Comparison of ENCODE assay signal across 21 cellular contexts in the genomic region with DNA sequence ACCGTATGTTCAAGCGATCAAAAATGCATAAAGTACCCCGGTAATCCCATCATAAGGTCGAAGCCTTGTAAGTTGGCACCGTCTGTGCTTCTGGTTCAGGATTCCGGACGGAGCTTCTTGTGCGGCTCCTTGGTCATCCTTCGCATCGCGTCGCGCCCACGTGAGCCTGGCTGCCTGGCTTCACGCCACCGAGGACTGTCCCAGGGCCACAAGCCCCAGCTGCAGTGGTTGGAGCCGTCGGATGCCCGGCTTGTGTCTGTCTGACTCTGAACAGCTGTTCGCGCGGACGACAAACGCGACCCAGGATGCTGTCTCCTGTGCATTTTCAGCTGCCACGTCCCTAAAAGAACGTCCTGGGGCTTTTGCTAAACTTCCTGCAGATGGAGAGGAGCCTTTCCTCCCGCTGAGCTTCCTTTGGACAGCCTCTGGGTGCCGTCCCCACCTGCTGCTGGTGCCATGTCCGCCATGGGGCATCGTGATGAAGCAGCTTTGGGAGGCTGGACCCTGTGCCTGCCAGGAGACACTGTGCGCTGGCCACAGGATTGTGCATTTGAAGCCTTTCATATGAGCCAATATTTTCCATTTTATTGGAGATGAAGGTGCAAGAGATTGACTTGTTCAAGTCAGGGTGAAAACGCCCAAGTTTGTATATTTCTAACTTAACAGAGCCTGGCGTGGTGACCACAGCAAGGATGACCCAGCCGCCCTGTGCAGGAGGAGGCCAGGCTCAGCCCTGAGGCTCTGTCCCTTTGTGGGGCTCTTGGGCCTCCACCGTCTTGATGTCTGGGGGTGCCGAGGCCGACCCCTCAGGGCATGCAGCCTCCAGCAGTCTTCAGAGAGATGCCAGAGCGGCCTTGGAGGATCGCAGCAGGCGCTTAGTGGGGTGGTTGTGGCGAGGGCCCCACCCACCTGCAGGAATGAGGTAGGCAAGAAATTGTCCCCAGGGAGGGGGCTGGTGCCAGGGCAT. TPM values are rescaled to one million over a fixed set of nuclear protein-coding genes. Genes with fewer than 3 reads are reported as not detected.
DNase-seq lines count a peak whose midpoint lies in the region; ATAC-seq, FAIRE-seq and TF ChIP-seq lines count a peak whose summit lies in the region.
"Had no signal": no experiment of that assay in that cellular context is flagged by ENCODE, and none has a peak within 500 bp of the region (broad histone marks: within the 10 kb centered on the region; RNA-seq: fewer than 3 reads in every experiment).

No MANE protein-coding gene starts in this region.

- H3K9me3 ChIP-seq in right lobe of liver = no peaks in the 10 kb centered on the region
- no peaks in the 10 kb centered on the region for H3K9me3 ChIP-seq in HepG2 (ENCODE audit: low read length)

- in situ Hi-C loops in HepG2 (cut with HindIII; ENCODE audit: extremely low pct_ligation_motif_present, low pct_unique_long_range_greater_than_20kb) = no loop called here

- no peaks in the 10 kb centered on the region for H3K27me3 Mint-ChIP-seq in MCF 10A (ENCODE audit: insufficient read depth, unreplicated experiment)

- H3K36me3 ChIP-seq in right lobe of liver = no peaks in the 10 kb centered on the region
- H3K36me3 ChIP-seq in HepG2 (replicated peaks in 1 of 2; ENCODE audit: control insufficient read depth in 1 of 2, insufficient read depth in 2 of 2, low read length in 2 of 2) = no peaks in the 10 kb centered on the region

- ATAC-seq in right lobe of liver (no peak), HepG2 (no peak), HG03442 (IDR thresholded peaks at IDR 0.05; ENCODE audit: unreplicated experiment) (no peak)
- ATAC-seq: A549; CD8-positive, alpha-beta T cell had no signal

- H3K4me3 ChIP-seq in right lobe of liver = no peak overlapping the region
- no peak overlapping the region for H3K4me3 ChIP-seq in HepG2 (replicated peaks in 1 of 3; ENCODE audit: insufficient read depth in 1 of 3, low read depth in 2 of 3, low read length in 3 of 3)
- H3K4me3 ChIP-seq in dorsolateral prefrontal cortex = no peak overlapping the region
- H3K4me3 ChIP-seq: A549 had no signal

- POLR2A ChIA-PET in HepG2 (lab: Yijun Ruan, JAX) (no interaction called here), MCF 10A (lab: Yijun Ruan, JAX) (no interaction called here)

- no peak overlapping the region for H2AFZ ChIP-seq in HepG2 (ENCODE audit: low read length)

- DNase-seq in right lobe of liver (peak in 2 of 3 donors; percentile 33 to 35), HepG2 (ENCODE audit: low spot score) (no peak), dorsolateral prefrontal cortex (peak in 3 of 10 donors; percentile 23 to 42 (median 25)), posterior vena cava (ENCODE audit: low spot score) (peak; percentile 72), NCI-H345 treated with DMSO at 0.1 percent for 48 hours (lab: John Stamatoyannopoulos, UW; ENCODE audit: unreplicated experiment) (no peak), MCF 10A (ENCODE audit: unreplicated experiment) (no peak)
- DNase-seq in central memory CD4-positive, alpha-beta T cell = no peak
- DNase-seq: Calu3; CD8-positive, alpha-beta T cell; GF-D8; HCEC 1CT; Kasumi-1; MM.1S; NCI-H1092; NCI-H1694; NCI-H2081 treated with DMSO at 0.1 percent for 48 hours; SHP77 treated with DMSO at 0.1 percent for 48 hours had no signal

- CTCF ChIA-PET in HepG2 (lab: Yijun Ruan, JAX; ENCODE audit: low intra/inter-chr PET ratio, low total read pairs) = no interaction called here
- CTCF ChIA-PET in MCF 10A (lab: Yijun Ruan, JAX) = interaction anchor here (0.6 kb wide), 1 partner anchor 448 kb away, joined by 3 read pairs; no protein-coding TSS in a partner anchor

- no peaks in the 10 kb centered on the region for H3K79me2 ChIP-seq in HepG2 (ENCODE audit: insufficient read depth, low read length)

- no peak for TF ChIP-seq POLR2A in right lobe of liver (IDR thresholded peaks at IDR 0.05)
- no peak for TF ChIP-seq POLR2A in HepG2 (IDR thresholded peaks at IDR 0.05; ENCODE audit: insufficient read depth in 1 of 2, low read depth in 2 of 2, low read length in 2 of 2)

- H3K4me1 ChIP-seq in right lobe of liver (no peaks in the 10 kb centered on the region), HepG2 (ENCODE audit: insufficient read depth, low read length) (no peaks in the 10 kb centered on the region)
- H3K4me1 ChIP-seq: A549 had no signal

- no peaks in the 10 kb centered on the region for H3K9me3 Mint-ChIP-seq in MCF 10A (ENCODE audit: unreplicated experiment)
- H3K9me3 Mint-ChIP-seq: CD8-positive, alpha-beta T cell had no signal

- 53% methylated on average over 4 of the region's 42 CpGs for WGBS in right lobe of liver (ENCODE audit: insufficient coverage, low coverage, low lambda C conversion rate, missing lambda C conversion rate)
- WGBS in HepG2 (ENCODE audit: low lambda C conversion rate) = 43% methylated on average over 22 of the region's 42 CpGs

- TF ChIP-seq EP300 in HepG2 (IDR thresholded peaks at IDR 0.05; ENCODE audit: low read depth in 2 of 2, low read length in 2 of 2) = no peak
- TF ChIP-seq EP300 in HepG2 (CRISPR knock-in tag; IDR thresholded peaks at IDR 0.05; ENCODE audit: borderline replicate concordance) = no peak

- BruUV-seq in HepG2 (replicated peaks; lab: Mats Ljungman, UMichigan) (no TSS peak), MCF 10A (replicated peaks; lab: Mats Ljungman, UMichigan) (no TSS peak)

- TF ChIP-seq CTCF in right lobe of liver (IDR thresholded peaks at IDR 0.05) = no peak
- no peak for TF ChIP-seq CTCF in HepG2 (CRISPR knock-in tag; IDR thresholded peaks at IDR 0.05)
- TF ChIP-seq CTCF in dorsolateral prefrontal cortex (IDR thresholded peaks at IDR 0.05 in 54 of 56, conservative IDR thresholded peaks at IDR 0.05 in 2 of 56; ENCODE audit: low read depth in 1 of 56, partially characterized antibody in 56 of 56) = no peak
- no peak for TF ChIP-seq CTCF in MCF 10A (IDR thresholded peaks at IDR 0.05; ENCODE audit: unreplicated experiment)

- no peaks in the 10 kb centered on the region for H3K4me1 Mint-ChIP-seq in MCF 10A (ENCODE audit: insufficient read depth, unreplicated experiment)

- FAIRE-seq in HepG2 (lab: Jason Lieb, UNC) = no peak
- FAIRE-seq: A549, HTR-8/SVneo, RCC 7860 had no signal

- intact Hi-C loops in right lobe of liver (cut with DNase I) = no loop called here
- intact Hi-C loops in HepG2 (cut with micrococcal nuclease; ENCODE audit: unreplicated experiment) = no loop called here
- intact Hi-C loops in dorsolateral prefrontal cortex (cut with DNase I) = no loop called here
- intact Hi-C loops in posterior vena cava (cut with DNase I) = no loop called here
- intact Hi-C loops in MCF 10A (cut with micrococcal nuclease) = no loop called here

- no peaks in the 10 kb centered on the region for H3K36me3 Mint-ChIP-seq in MCF 10A (ENCODE audit: insufficient read depth, unreplicated experiment)
- H3K36me3 Mint-ChIP-seq: CD8-positive, alpha-beta T cell had no signal

- H3K27me3 ChIP-seq in right lobe of liver = no peaks in the 10 kb centered on the region
- H3K27me3 ChIP-seq in HepG2 (ENCODE audit: control insufficient read depth in 1 of 2, insufficient read depth in 2 of 2, low read length in 2 of 2) = peaks cover 4 to 48% of the 10 kb centered on the region in 2 experiments; a peak in 4 of 5 replicates
- H3K27me3 ChIP-seq in dorsolateral prefrontal cortex = no peaks in the 10 kb centered on the region

- no peak overlapping the region for H3K4me3 Mint-ChIP-seq in MCF 10A (ENCODE audit: unreplicated experiment)
- H3K4me3 Mint-ChIP-seq: CD8-positive, alpha-beta T cell had no signal

- H3K9ac ChIP-seq in HepG2 (ENCODE audit: insufficient read depth, low read depth, low read length) = no peak overlapping the region

- TF ChIP-seq RAD21 in HepG2 (CRISPR knock-in tag; IDR thresholded peaks at IDR 0.05) = no peak

- H3K27ac ChIP-seq in right lobe of liver (no peak overlapping the region), HepG2 (ENCODE audit: extremely low read length, insufficient read depth, low read length) (no peak overlapping the region), dorsolateral prefrontal cortex (peak overlapping the region; percentile 5 to 100 (median 97))
- H3K27ac ChIP-seq: A549 had no signal

- no peak overlapping the region for H3K4me2 ChIP-seq in HepG2 (ENCODE audit: low read depth, low read length)
- H3K4me2 ChIP-seq: A549 had no signal

- no peak overlapping the region for H3K27ac Mint-ChIP-seq in MCF 10A (ENCODE audit: low read depth, unreplicated experiment)
- H3K27ac Mint-ChIP-seq: CD8-positive, alpha-beta T cell had no signal

- H4K20me1 ChIP-seq in HepG2 (ENCODE audit: insufficient read depth, low read length) = no peaks in the 10 kb centered on the region

RNA-seq across cellular contexts. Expression of a gene that starts 6.7 kb away (rescaled TPM):
- total RNA-seq in right lobe of liver (under 1 TPM; 0.06 to 0.22 (median 0.18) TPM), HepG2 (2016; rRNA removed; fragmentation: Illumina TruSeq; extraction: Trizol) (0.04 and 0.11 TPM in 2 replicates), dorsolateral prefrontal cortex (10 to 100 TPM; 18.7 to 66.0 (median 31.7) TPM), posterior vena cava (under 1 TPM; 0.60 to 0.62 TPM), MCF 10A (2022) (not detected in 2 replicates)
- total RNA-seq in HepG2 (2016; cell fraction: cytosol; rRNA removed; fragmentation: Illumina TruSeq; extraction: Trizol; ENCODE audit: low read depth) = not detected in 2 replicates
- 0.11 TPM in 1 of 2 replicates, not detected in the other for total RNA-seq in HepG2 (2016; cell fraction: insoluble cytoplasmic fraction; rRNA removed; fragmentation: Illumina TruSeq; extraction: Trizol)
- 0.03 TPM in 2 replicates for total RNA-seq in HepG2 (2016; cell fraction: membrane; rRNA removed; fragmentation: Illumina TruSeq; extraction: Trizol)
- 0.12 and 0.22 TPM in 2 replicates for total RNA-seq in HepG2 (2016; cell fraction: nucleus; rRNA removed; fragmentation: Illumina TruSeq; extraction: Trizol)
- polyA plus RNA-seq in HepG2 (2011; rRNA removed) = 0.03 and 0.12 TPM in 2 replicates
- 0.01 and 0.03 TPM in 2 replicates for polyA plus RNA-seq in HepG2 (2011; cell fraction: cytosol; rRNA removed)
- polyA plus RNA-seq in HepG2 (2011; cell fraction: nucleus; rRNA removed) = 0.40 and 0.45 TPM in 2 replicates
- polyA plus RNA-seq in HepG2 (2012) = 0.07 and 0.12 TPM in 2 replicates
- 0.02 TPM in 1 of 2 replicates, not detected in the other for polyA plus RNA-seq in HepG2 (2016; cell fraction: cytosol; fragmentation: Illumina TruSeq; extraction: Trizol; ENCODE audit: low read depth)
- polyA plus RNA-seq in HepG2 (2016; cell fraction: insoluble cytoplasmic fraction; fragmentation: Illumina TruSeq; extraction: Trizol; ENCODE audit: low read depth) = 0.04 and 0.08 TPM in 2 replicates
- polyA plus RNA-seq in HepG2 (2016; cell fraction: membrane; fragmentation: Illumina TruSeq; extraction: Trizol; ENCODE audit: low read depth) = 0.03 TPM in 1 of 2 replicates, not detected in the other
- 0.45 and 0.53 TPM in 2 replicates for polyA plus RNA-seq in HepG2 (2016; cell fraction: nucleus; fragmentation: Illumina TruSeq; extraction: Trizol; ENCODE audit: insufficient read depth, low read depth)
- polyA minus RNA-seq in HepG2 (2011; rRNA and poly(A)+ RNA removed; ENCODE audit: low replicate concordance) = 0.07 TPM in 1 of 2 replicates, not detected in the other
- not detected in 2 replicates for polyA minus RNA-seq in HepG2 (2011; cell fraction: cytosol; rRNA and poly(A)+ RNA removed)
- polyA minus RNA-seq in HepG2 (2011; cell fraction: nucleus; rRNA and poly(A)+ RNA removed) = 0.12 and 0.26 TPM in 2 replicates

Comparison
In these comparisons a context has a peak if more than half of its experiments do, and no peak if none do; other contexts are left out.
1. DNase-seq: peak in right lobe of liver (2 of 3) and posterior vena cava (single experiment); none in HepG2 (single experiment), NCI-H345 treated with DMSO at 0.1 percent for 48 hours (single experiment), MCF 10A (single experiment) and central memory CD4-positive, alpha-beta T cell (single experiment).
2. H3K27ac ChIP-seq: peak in dorsolateral prefrontal cortex (59 of 59); none in right lobe of liver (0 of 3) and HepG2 (single experiment).
3. RNA of a gene that starts 6.7 kb away (total RNA-seq): 18.7 to 66.0 TPM in dorsolateral prefrontal cortex; 0.60 to 0.62 TPM in posterior vena cava, 0.06 to 0.22 TPM in right lobe of liver, 0.03 to 0.22 TPM in HepG2 and not detected in MCF 10A; every median in the first group is over 10 times any median in the second.